8 cellular contexts compared by ENCODE assay signal in the genomic region with DNA sequence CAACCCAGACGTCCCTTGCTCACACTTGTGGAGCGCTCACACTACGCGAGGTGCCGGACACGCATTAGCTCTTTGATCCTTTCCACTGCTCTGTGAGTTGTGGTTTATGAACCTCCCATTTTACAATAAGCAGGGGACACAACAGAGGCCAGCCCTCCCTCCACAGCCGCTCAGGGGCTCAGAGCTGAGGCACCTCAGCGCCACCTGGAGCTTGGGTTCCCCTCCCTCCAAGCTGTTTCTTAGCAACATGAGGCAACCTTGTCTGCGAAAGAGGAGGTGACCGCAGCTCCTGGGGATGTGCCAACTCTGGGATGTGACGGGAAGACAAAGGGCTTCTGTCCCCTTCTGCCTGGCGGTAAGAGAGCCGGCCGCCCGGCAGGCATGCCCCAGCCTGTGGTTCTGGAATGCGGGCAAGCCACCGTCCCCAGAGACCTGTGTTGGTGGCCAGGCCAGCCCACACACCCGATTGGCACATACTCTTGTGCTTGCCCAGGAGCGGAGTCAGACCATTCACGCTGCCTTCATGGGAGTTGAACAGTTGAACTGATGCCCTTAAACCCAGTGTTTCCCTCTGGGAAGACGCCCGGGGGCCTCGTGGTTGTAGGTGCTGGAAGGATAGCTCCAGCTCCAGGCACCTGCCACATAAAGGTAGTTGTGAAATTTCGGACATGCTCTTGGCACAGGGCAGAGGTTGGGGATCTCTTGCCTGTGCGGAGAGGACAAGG. TPM values are rescaled to one million over a fixed set of nuclear protein-coding genes. Genes with fewer than 3 reads are reported as not detected.
DNase-seq lines count a peak whose midpoint lies in the region; ATAC-seq and TF ChIP-seq lines count a peak whose summit lies in the region.

No MANE protein-coding gene starts in this region.

- no peaks in the 10 kb centered on the region for H3K27me3 ChIP-seq in left ventricle myocardium inferior (ENCODE audit: low read depth)

- intact Hi-C loops in left ventricle myocardium inferior (cut with micrococcal nuclease): no loop called here

- no peak overlapping the region for H3K4me3 ChIP-seq in left ventricle myocardium inferior

- no peak for TF ChIP-seq CTCF in left ventricle myocardium inferior (IDR thresholded peaks at IDR 0.05; ENCODE audit: borderline replicate concordance)

- no peak for ATAC-seq in GM18502 (IDR thresholded peaks at IDR 0.05; ENCODE audit: poor library complexity, unreplicated experiment)

- peaks cover 11% of the 10 kb centered on the region for H3K9me3 ChIP-seq in left ventricle myocardium inferior (replicated peaks)

- peak overlapping the region; percentile 11 for H3K27ac ChIP-seq in left ventricle myocardium inferior (replicated peaks)

- DNase-seq in stimulated activated naive CD4-positive, alpha-beta T cell (lab: John Stamatoyannopoulos, UW): peak; percentile 19 to 45 (median 34)
- DNase-seq in stimulated activated naive CD4-positive, alpha-beta T cell treated with Interleukin-2 at 50 U/mL for 16 hours (lab: John Stamatoyannopoulos, UW): no peak
- peak; percentile 53 for DNase-seq in NCI-H524 treated with DMSO at 0.1 percent for 48 hours (lab: John Stamatoyannopoulos, UW)
- peak; percentile 30 to 39 for DNase-seq in activated T-cell treated with anti-CD3 and anti-CD28 coated beads, Interleukin-2, amount 50 U/mL, for 48 hours
- peak; percentile 69 for DNase-seq in left ventricle myocardium inferior
- DNase-seq in stimulated activated CD4-positive, alpha-beta T cell treated with anti-CD3 and anti-CD28 coated beads, Interleukin-4, amount 100 ng/mL, for 4 hours: peak; percentile 18 to 27
- DNase-seq in D341Med (ENCODE audit: low spot score): no peak

- no peaks in the 10 kb centered on the region for H3K36me3 ChIP-seq in left ventricle myocardium inferior

- H3K4me1 ChIP-seq in left ventricle myocardium inferior: peaks cover 71% of the 10 kb centered on the region

RNA-seq across cellular contexts. Expression of a gene that starts 44.5 kb away (rescaled TPM):
- 75.5 TPM for total RNA-seq in left ventricle myocardium inferior

Comparison
In these comparisons a context has a peak if more than half of its experiments do, and no peak if none do; other contexts are left out.
1. DNase-seq: peak in stimulated activated naive CD4-positive, alpha-beta T cell (6 of 6), NCI-H524 treated with DMSO at 0.1 percent for 48 hours (single experiment), activated T-cell treated with anti-CD3 and anti-CD28 coated beads, Interleukin-2, amount 50 U/mL, for 48 hours (2 of 2), left ventricle myocardium inferior (single experiment) and stimulated activated CD4-positive, alpha-beta T cell treated with anti-CD3 and anti-CD28 coated beads, Interleukin-4, amount 100 ng/mL, for 4 hours (2 of 2); none in stimulated activated naive CD4-positive, alpha-beta T cell treated with Interleukin-2 at 50 U/mL for 16 hours (single experiment) and D341Med (single experiment).